In the genomic region with DNA sequence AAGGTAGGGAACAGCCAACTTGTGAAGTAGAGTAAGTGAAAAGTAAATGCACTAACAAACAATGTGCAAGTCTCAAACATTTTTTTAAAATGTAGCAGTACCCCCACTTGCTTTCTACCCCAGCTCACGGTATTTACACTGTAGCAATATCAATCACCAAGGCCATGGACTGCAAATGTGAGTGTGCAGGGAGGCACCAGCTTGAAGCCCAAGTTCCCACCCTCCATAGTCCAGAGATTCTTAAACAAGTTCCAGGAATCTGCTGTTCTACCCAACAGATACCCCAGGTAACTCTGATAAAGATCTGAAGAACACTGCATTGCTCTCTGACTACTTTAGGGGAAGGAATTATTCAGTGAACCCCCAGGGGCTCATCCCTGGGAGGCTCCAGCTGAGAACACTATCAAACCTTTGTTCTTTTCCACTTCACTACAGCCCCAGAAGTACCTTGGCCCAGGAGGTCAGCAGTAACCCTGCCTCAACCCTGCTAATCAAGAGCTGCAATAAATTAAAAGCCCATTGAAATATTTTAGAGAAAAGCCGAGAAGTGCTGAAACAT, we compare ENCODE assay signal across 1 cellular context.
TF ChIP-seq lines count a peak whose summit lies in the region.

No MANE protein-coding gene starts in this region.

TF ChIP-seq in IMR-90, 13 proteins besides CTCF, POLR2A, EP300 and RAD21 (continued from another document):
- TF ChIP-seq RCOR1 (IDR thresholded peaks at IDR 0.05; ENCODE audit: insufficient replicate concordance, low read length), result no peak
